ENCODE assay signal across 36 cellular contexts in the genomic region with DNA sequence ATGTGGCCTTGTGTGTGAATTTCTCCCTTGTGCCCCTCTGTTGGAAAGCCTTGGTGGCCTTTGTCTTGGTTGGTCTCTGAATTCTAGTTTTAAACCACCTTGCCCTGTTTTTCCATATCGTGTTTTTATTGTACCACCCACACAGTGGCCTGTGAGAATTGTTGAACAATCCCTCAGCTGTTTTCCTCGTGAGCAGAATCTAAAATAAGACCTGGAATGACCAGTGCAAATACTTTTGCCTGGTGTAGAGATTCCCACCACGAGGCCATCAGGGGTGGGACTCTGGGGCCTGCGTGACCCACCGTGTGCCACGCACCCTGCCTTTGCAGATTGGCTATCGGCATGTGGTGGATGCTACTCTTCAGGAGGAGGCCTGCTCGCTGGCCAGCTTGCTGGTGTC. TPM values are rescaled to one million over a fixed set of nuclear protein-coding genes. Genes with fewer than 3 reads are reported as not detected.
A peak's percentile ranks its signal among the peaks of the same experiment; 100 is the strongest.
DNase-seq lines count a peak whose midpoint lies in the region; ATAC-seq and TF ChIP-seq lines count a peak whose summit lies in the region.
"Had no signal": no experiment of that assay in that cellular context is flagged by ENCODE, and none has a peak within 500 bp of the region (broad histone marks: within the 10 kb centered on the region; RNA-seq: fewer than 3 reads in every experiment).

No MANE protein-coding gene starts in this region.

- no peaks in the 10 kb centered on the region for H3K27me3 Mint-ChIP-seq in activated CD4-positive, alpha-beta memory T cell treated with anti-CD3 and anti-CD28 coated beads, Interleukin-2, amount 10 ng/mL, durations not matched to agents 7 days and 5 days
- H3K27me3 Mint-ChIP-seq in activated CD4-positive, alpha-beta memory T cell treated with anti-CD3 and anti-CD28 coated beads for 36 hours = no peaks in the 10 kb centered on the region
- H3K27me3 Mint-ChIP-seq in CD4-positive, alpha-beta memory T cell = no peaks in the 10 kb centered on the region
- H3K27me3 Mint-ChIP-seq in effector memory CD8-positive, alpha-beta T cell = no peaks in the 10 kb centered on the region
- H3K27me3 Mint-ChIP-seq in HFFc6 (ENCODE audit: insufficient read depth) = peaks cover 2% of the 10 kb centered on the region; the same call in 1 of the 2 replicates
- H3K27me3 Mint-ChIP-seq: central memory CD8-positive, alpha-beta T cell; dendritic cell treated with granulocyte-macrophage colony-stimulating factor and Interleukin-4, amounts not matched to agents 40 ng/mL and 50 ng/mL, for 4 days; stimulated activated naive CD8-positive, alpha-beta T cell treated with anti-CD3 and anti-CD28 coated beads, Interleukin-15, Interleukin-2, amounts not matched to agents 100 ng/mL and 50 ng/mL, for 24 hours had no signal

- peaks cover 19% of the 10 kb centered on the region for H3K36me3 ChIP-seq in CD4-positive, alpha-beta memory T cell (ENCODE audit: insufficient read depth, low read length)
- H3K36me3 ChIP-seq in osteoblast (ENCODE audit: insufficient read depth, low read length) = peaks cover 30% of the 10 kb centered on the region

- peaks cover 2% of the 10 kb centered on the region for H4K20me1 ChIP-seq in osteoblast (ENCODE audit: insufficient read depth, low read length)

- POLR2A ChIA-PET in activated CD4-positive, alpha-beta memory T cell treated with anti-CD3 and anti-CD28 coated beads, Interleukin-2, amount 10 ng/mL, durations not matched to agents 7 days and 5 days (lab: Charles Lee) = no interaction called here
- POLR2A ChIA-PET in activated CD4-positive, alpha-beta memory T cell treated with anti-CD3 and anti-CD28 coated beads for 36 hours (lab: Charles Lee) = interaction anchor here (0.5 kb wide), 1 partner anchor 835 kb away, joined by 4 read pairs; a partner anchor contains a TSS
- POLR2A ChIA-PET in CD4-positive, alpha-beta memory T cell (lab: Charles Lee; ENCODE audit: partially characterized antibody) = interaction anchor here (1.8 to 3.1 kb wide), 4 partner anchors 13 to 30 kb away, joined by 10 to 26 read pairs (median 12); a partner anchor contains a TSS

- CTCF ChIA-PET in activated CD4-positive, alpha-beta memory T cell treated with anti-CD3 and anti-CD28 coated beads, Interleukin-2, amount 10 ng/mL, durations not matched to agents 7 days and 5 days (lab: Charles Lee) = no interaction called here
- CTCF ChIA-PET in activated CD4-positive, alpha-beta memory T cell treated with anti-CD3 and anti-CD28 coated beads for 36 hours (lab: Charles Lee) = interaction anchor here (1.2 to 2.0 kb wide), 2 partner anchors 14 to 30 kb away, joined by 4 to 11 read pairs; no protein-coding TSS in a partner anchor
- CTCF ChIA-PET in CD4-positive, alpha-beta memory T cell (lab: Charles Lee; ENCODE audit: partially characterized antibody) = interaction anchor here (1.8 to 2.9 kb wide), 2 partner anchors 28 to 29 kb away, joined by 8 to 20 read pairs; no protein-coding TSS in a partner anchor

- no peak for ATAC-seq in effector memory CD8-positive, alpha-beta T cell (replicated peaks)
- ATAC-seq in GM21737 (IDR thresholded peaks at IDR 0.05; ENCODE audit: unreplicated experiment) = no peak
- ATAC-seq: body of pancreas, esophagus mucosa, heart left ventricle, HepG2, natural killer cell, pancreas, SK-N-SH treated with all-trans-retinoic acid at 6 μM for 48 hours had no signal

- no peak for TF ChIP-seq CTCF in osteoblast (IDR thresholded peaks at IDR 0.05; ENCODE audit: extremely low read depth, low read depth, low read length)
- no peak for TF ChIP-seq CTCF in HFFc6 (IDR thresholded peaks at IDR 0.05)

- H3K4me3 Mint-ChIP-seq in activated CD4-positive, alpha-beta memory T cell treated with anti-CD3 and anti-CD28 coated beads, Interleukin-2, amount 10 ng/mL, durations not matched to agents 7 days and 5 days = no peak overlapping the region
- H3K4me3 Mint-ChIP-seq in activated CD4-positive, alpha-beta memory T cell treated with anti-CD3 and anti-CD28 coated beads for 36 hours = no peak overlapping the region
- H3K4me3 Mint-ChIP-seq in CD4-positive, alpha-beta memory T cell = peak overlapping the region in 3 of 8 donors; percentile 52 to 55 (median 55)
- H3K4me3 Mint-ChIP-seq in effector memory CD8-positive, alpha-beta T cell = peak overlapping the region; percentile 15 to 20
- H3K4me3 Mint-ChIP-seq in HFFc6 = no peak overlapping the region
- H3K4me3 Mint-ChIP-seq: CD14-positive monocyte; central memory CD8-positive, alpha-beta T cell; dendritic cell treated with granulocyte-macrophage colony-stimulating factor and Interleukin-4, amounts not matched to agents 40 ng/mL and 50 ng/mL, for 4 days; endodermal cell; mesothelial cell of epicardium; natural killer cell; stimulated activated naive CD8-positive, alpha-beta T cell treated with anti-CD3 and anti-CD28 coated beads, Interleukin-15, Interleukin-2, amounts not matched to agents 100 ng/mL and 50 ng/mL, for 24 hours had no signal

- no peak for DNase-seq in activated CD4-positive, alpha-beta memory T cell treated with anti-CD3 and anti-CD28 coated beads, Interleukin-2, amount 10 ng/mL, durations not matched to agents 7 days and 5 days
- DNase-seq in activated CD4-positive, alpha-beta memory T cell treated with anti-CD3 and anti-CD28 coated beads for 36 hours = no peak
- DNase-seq in CD4-positive, alpha-beta memory T cell = no peak
- no peak for DNase-seq in effector memory CD8-positive, alpha-beta T cell
- DNase-seq in osteoblast (ENCODE audit: insufficient read length, low spot score, missing footprints) (no peak), NCI-H345 (lab: John Stamatoyannopoulos, UW) (no peak), HFFc6 (no peak)
- DNase-seq: activated CD4-positive, alpha-beta T cell treated with anti-CD3 and anti-CD28 coated beads, Interleukin-2, amount 50 U/mL, for 1 hour; activated CD8-positive, alpha-beta memory T cell treated with anti-CD3 and anti-CD28 coated beads, Interleukin-2, amount 50 U/mL, for 48 hours; activated effector memory CD4-positive, alpha-beta T cell treated with Interleukin-2 at 50 U/mL for 16 hours; adrenal gland; body of pancreas; endodermal cell; GM23248; heart left ventricle; Karpas-422; natural killer cell; NCI-H1417; NCI-H2081; NCI-H526 treated with DMSO at 0.1 percent for 48 hours; Right ventricle myocardium superior; T1000; thyroid gland; WERI-Rb-1 had no signal

- no peak overlapping the region for H3K4me2 ChIP-seq in osteoblast (ENCODE audit: insufficient read depth, low read length)
- H3K4me2 ChIP-seq: smooth muscle cell had no signal

- peaks cover 60% of the 10 kb centered on the region for H3K36me3 Mint-ChIP-seq in activated CD4-positive, alpha-beta memory T cell treated with anti-CD3 and anti-CD28 coated beads, Interleukin-2, amount 10 ng/mL, durations not matched to agents 7 days and 5 days (ENCODE audit: low read depth)
- H3K36me3 Mint-ChIP-seq in activated CD4-positive, alpha-beta memory T cell treated with anti-CD3 and anti-CD28 coated beads for 36 hours = peaks cover 68% of the 10 kb centered on the region
- peaks cover 59 to 62% of the 10 kb centered on the region in 2 donors for H3K36me3 Mint-ChIP-seq in CD4-positive, alpha-beta memory T cell
- peaks cover 40% of the 10 kb centered on the region for H3K36me3 Mint-ChIP-seq in effector memory CD8-positive, alpha-beta T cell (ENCODE audit: insufficient read depth)
- H3K36me3 Mint-ChIP-seq in HFFc6 (ENCODE audit: low read depth) = peaks cover 46% of the 10 kb centered on the region

- peaks cover 6% of the 10 kb centered on the region for H3K9me3 Mint-ChIP-seq in activated CD4-positive, alpha-beta memory T cell treated with anti-CD3 and anti-CD28 coated beads, Interleukin-2, amount 10 ng/mL, durations not matched to agents 7 days and 5 days
- H3K9me3 Mint-ChIP-seq in activated CD4-positive, alpha-beta memory T cell treated with anti-CD3 and anti-CD28 coated beads for 36 hours = peaks cover 5% of the 10 kb centered on the region
- H3K9me3 Mint-ChIP-seq in CD4-positive, alpha-beta memory T cell = peaks cover 0 to 3% (median 0%) of the 10 kb centered on the region in 8 donors
- H3K9me3 Mint-ChIP-seq in effector memory CD8-positive, alpha-beta T cell = no peaks in the 10 kb centered on the region
- no peaks in the 10 kb centered on the region; the same call in 1 of the 2 replicates for H3K9me3 Mint-ChIP-seq in HFFc6
- H3K9me3 Mint-ChIP-seq: central memory CD8-positive, alpha-beta T cell; dendritic cell treated with granulocyte-macrophage colony-stimulating factor and Interleukin-4, amounts not matched to agents 40 ng/mL and 50 ng/mL, for 4 days; natural killer cell had no signal

- H3K27me3 ChIP-seq in CD4-positive, alpha-beta memory T cell (ENCODE audit: insufficient read depth, low read length) = no peaks in the 10 kb centered on the region
- H3K27me3 ChIP-seq in osteoblast (ENCODE audit: insufficient read depth, low read length) = no peaks in the 10 kb centered on the region
- H3K27me3 ChIP-seq: adrenal gland, body of pancreas, heart left ventricle, pancreas, thyroid gland had no signal

- intact Hi-C loops in activated CD4-positive, alpha-beta memory T cell treated with anti-CD3 and anti-CD28 coated beads for 36 hours (cut with micrococcal nuclease) = no loop called here
- intact Hi-C loops in CD4-positive, alpha-beta memory T cell (cut with micrococcal nuclease) = no loop called here

- H2AFZ ChIP-seq in osteoblast (ENCODE audit: low read length) = no peak overlapping the region
- H2AFZ ChIP-seq: GM23248 had no signal

- H3K4me3 ChIP-seq in CD4-positive, alpha-beta memory T cell (ENCODE audit: low read length in 2 of 2) = no peak overlapping the region
- no peak overlapping the region for H3K4me3 ChIP-seq in osteoblast (ENCODE audit: insufficient read depth, low read length)
- H3K4me3 ChIP-seq: adrenal gland, body of pancreas, GM23248, heart left ventricle, pancreas, smooth muscle cell, thyroid gland had no signal

- H3K4me1 ChIP-seq in CD4-positive, alpha-beta memory T cell (ENCODE audit: insufficient read depth, low read length) = peaks cover 41% of the 10 kb centered on the region
- H3K4me1 ChIP-seq in osteoblast (ENCODE audit: insufficient read depth, low read length) = peaks cover 46% of the 10 kb centered on the region
- H3K4me1 ChIP-seq: body of pancreas, pancreas had no signal

- H3K27ac ChIP-seq in CD4-positive, alpha-beta memory T cell (ENCODE audit: low read depth, low read length) = no peak overlapping the region
- peak overlapping the region; percentile 75 for H3K27ac ChIP-seq in osteoblast (ENCODE audit: low read depth, low read length)
- H3K27ac ChIP-seq: body of pancreas, pancreas, thyroid gland, WERI-Rb-1 had no signal

- H3K9me3 ChIP-seq in CD4-positive, alpha-beta memory T cell (ENCODE audit: control insufficient read depth in 1 of 2, low read length in 2 of 2) = no peaks in the 10 kb centered on the region
- H3K9me3 ChIP-seq in osteoblast (ENCODE audit: low read depth, low read length) = no peaks in the 10 kb centered on the region
- H3K9me3 ChIP-seq: adrenal gland, body of pancreas, pancreas, thyroid gland had no signal

- H3K79me2 ChIP-seq in osteoblast (ENCODE audit: insufficient read depth, low read length) = no peaks in the 10 kb centered on the region

- peaks cover 53% of the 10 kb centered on the region for H3K4me1 Mint-ChIP-seq in activated CD4-positive, alpha-beta memory T cell treated with anti-CD3 and anti-CD28 coated beads, Interleukin-2, amount 10 ng/mL, durations not matched to agents 7 days and 5 days
- H3K4me1 Mint-ChIP-seq in activated CD4-positive, alpha-beta memory T cell treated with anti-CD3 and anti-CD28 coated beads for 36 hours (ENCODE audit: low read depth) = peaks cover 30% of the 10 kb centered on the region
- H3K4me1 Mint-ChIP-seq in CD4-positive, alpha-beta memory T cell = peaks cover 27 to 77% (median 53%) of the 10 kb centered on the region in 4 donors
- H3K4me1 Mint-ChIP-seq in effector memory CD8-positive, alpha-beta T cell (ENCODE audit: low read depth in 2 of 2) = peaks cover 12 to 14% of the 10 kb centered on the region in 2 donors
- peaks cover 50% of the 10 kb centered on the region for H3K4me1 Mint-ChIP-seq in HFFc6 (ENCODE audit: low read depth)

- H3K27ac Mint-ChIP-seq in activated CD4-positive, alpha-beta memory T cell treated with anti-CD3 and anti-CD28 coated beads, Interleukin-2, amount 10 ng/mL, durations not matched to agents 7 days and 5 days = peak overlapping the region; percentile 28
- no peak overlapping the region for H3K27ac Mint-ChIP-seq in activated CD4-positive, alpha-beta memory T cell treated with anti-CD3 and anti-CD28 coated beads for 36 hours
- H3K27ac Mint-ChIP-seq in CD4-positive, alpha-beta memory T cell = peak overlapping the region in 4 of 7 donors; percentile 15 to 88 (median 56)
- H3K27ac Mint-ChIP-seq in effector memory CD8-positive, alpha-beta T cell = no peak overlapping the region
- H3K27ac Mint-ChIP-seq in HFFc6 = no peak overlapping the region
- H3K27ac Mint-ChIP-seq: dendritic cell treated with granulocyte-macrophage colony-stimulating factor and Interleukin-4, amounts not matched to agents 40 ng/mL and 50 ng/mL, for 4 days; endodermal cell; mesothelial cell of epicardium; natural killer cell; stimulated activated naive CD8-positive, alpha-beta T cell treated with anti-CD3 and anti-CD28 coated beads, Interleukin-15, Interleukin-2, amounts not matched to agents 100 ng/mL and 50 ng/mL, for 24 hours had no signal

RNA-seq across cellular contexts. Expression of a gene that starts 19.0 kb away (rescaled TPM):
- total RNA-seq in activated CD4-positive, alpha-beta memory T cell treated with anti-CD3 and anti-CD28 coated beads, Interleukin-2, amount 10 ng/mL, durations not matched to agents 7 days and 5 days = not detected
- total RNA-seq in activated CD4-positive, alpha-beta memory T cell treated with anti-CD3 and anti-CD28 coated beads for 36 hours = not detected
- total RNA-seq in CD4-positive, alpha-beta memory T cell = 1 to 10 TPM; 1.2 to 1.5 TPM
- polyA plus RNA-seq in CD4-positive, alpha-beta memory T cell = not detected
- total RNA-seq in osteoblast = 48.9 and 52.5 TPM in 2 replicates
- 1 to 10 TPM in 5 of 6 experiments, under 1 TPM in 1; 1.00 to 1.9 (median 1.2) TPM for total RNA-seq in HFFc6 (2021; fragmentation: NEBNext Ultra II Directional; extraction: Animal tissue kit (Norgen Biotek cat#: 25700))
- total RNA-seq: endodermal cell, HepG2, smooth muscle cell had no signal
- polyA plus RNA-seq: keratinocyte, smooth muscle cell had no signal

RNA-seq across cellular contexts. Expression of a gene that starts 31.0 kb away (rescaled TPM):
- 10 to 100 TPM; 38.0 to 40.8 TPM for total RNA-seq in activated CD4-positive, alpha-beta memory T cell treated with anti-CD3 and anti-CD28 coated beads, Interleukin-2, amount 10 ng/mL, durations not matched to agents 7 days and 5 days
- total RNA-seq in activated CD4-positive, alpha-beta memory T cell treated with anti-CD3 and anti-CD28 coated beads for 36 hours = 10 to 100 TPM; 55.7 to 62.2 TPM
- total RNA-seq in CD4-positive, alpha-beta memory T cell = 10 to 100 TPM; 44.6 to 45.3 TPM
- polyA plus RNA-seq in CD4-positive, alpha-beta memory T cell = 10 to 100 TPM; 49.2 to 66.9 TPM
- total RNA-seq in osteoblast = 25.0 and 31.8 TPM in 2 replicates
- total RNA-seq in HFFc6 (2021; fragmentation: NEBNext Ultra II Directional; extraction: Animal tissue kit (Norgen Biotek cat#: 25700)) = 10 to 100 TPM; 41.0 to 54.1 (median 47.9) TPM

RNA-seq across cellular contexts. Expression of a gene that starts 31.1 kb away (rescaled TPM):
- 10 to 100 TPM; 46.6 to 51.6 TPM for total RNA-seq in activated CD4-positive, alpha-beta memory T cell treated with anti-CD3 and anti-CD28 coated beads, Interleukin-2, amount 10 ng/mL, durations not matched to agents 7 days and 5 days
- total RNA-seq in activated CD4-positive, alpha-beta memory T cell treated with anti-CD3 and anti-CD28 coated beads for 36 hours = 10 to 100 TPM; 26.9 to 34.8 TPM
- 10 to 100 TPM; 40.1 to 41.9 TPM for total RNA-seq in CD4-positive, alpha-beta memory T cell
- polyA plus RNA-seq in CD4-positive, alpha-beta memory T cell = 10 to 100 TPM; 35.4 to 36.1 TPM
- total RNA-seq in osteoblast = 61.2 and 62.5 TPM in 2 replicates
- total RNA-seq in HFFc6 (2021; fragmentation: NEBNext Ultra II Directional; extraction: Animal tissue kit (Norgen Biotek cat#: 25700)) = 10 to 100 TPM; 55.5 to 74.7 (median 64.4) TPM

Comparison
In these comparisons a context has a peak if more than half of its experiments do, and no peak if none do; other contexts are left out.
1. H3K27ac Mint-ChIP-seq: peak in activated CD4-positive, alpha-beta memory T cell treated with anti-CD3 and anti-CD28 coated beads, Interleukin-2, amount 10 ng/mL, durations not matched to agents 7 days and 5 days (single experiment) and CD4-positive, alpha-beta memory T cell (4 of 7); none in activated CD4-positive, alpha-beta memory T cell treated with anti-CD3 and anti-CD28 coated beads for 36 hours (single experiment), effector memory CD8-positive, alpha-beta T cell (0 of 2) and HFFc6 (single experiment).
2. H3K4me3 Mint-ChIP-seq: peak in effector memory CD8-positive, alpha-beta T cell (2 of 2); none in activated CD4-positive, alpha-beta memory T cell treated with anti-CD3 and anti-CD28 coated beads, Interleukin-2, amount 10 ng/mL, durations not matched to agents 7 days and 5 days (single experiment), activated CD4-positive, alpha-beta memory T cell treated with anti-CD3 and anti-CD28 coated beads for 36 hours (single experiment) and HFFc6 (single experiment).
3. RNA of a gene that starts 19.0 kb away (total RNA-seq): 48.9 to 52.5 TPM in osteoblast; 1.2 to 1.5 TPM in CD4-positive, alpha-beta memory T cell, 1.00 to 1.9 TPM in HFFc6, not detected in activated CD4-positive, alpha-beta memory T cell treated with anti-CD3 and anti-CD28 coated beads, Interleukin-2, amount 10 ng/mL, durations not matched to agents 7 days and 5 days and not detected in activated CD4-positive, alpha-beta memory T cell treated with anti-CD3 and anti-CD28 coated beads for 36 hours; every median in the first group is over 10 times any median in the second.